8 cellular contexts compared by ENCODE assay signal in the genomic region with DNA sequence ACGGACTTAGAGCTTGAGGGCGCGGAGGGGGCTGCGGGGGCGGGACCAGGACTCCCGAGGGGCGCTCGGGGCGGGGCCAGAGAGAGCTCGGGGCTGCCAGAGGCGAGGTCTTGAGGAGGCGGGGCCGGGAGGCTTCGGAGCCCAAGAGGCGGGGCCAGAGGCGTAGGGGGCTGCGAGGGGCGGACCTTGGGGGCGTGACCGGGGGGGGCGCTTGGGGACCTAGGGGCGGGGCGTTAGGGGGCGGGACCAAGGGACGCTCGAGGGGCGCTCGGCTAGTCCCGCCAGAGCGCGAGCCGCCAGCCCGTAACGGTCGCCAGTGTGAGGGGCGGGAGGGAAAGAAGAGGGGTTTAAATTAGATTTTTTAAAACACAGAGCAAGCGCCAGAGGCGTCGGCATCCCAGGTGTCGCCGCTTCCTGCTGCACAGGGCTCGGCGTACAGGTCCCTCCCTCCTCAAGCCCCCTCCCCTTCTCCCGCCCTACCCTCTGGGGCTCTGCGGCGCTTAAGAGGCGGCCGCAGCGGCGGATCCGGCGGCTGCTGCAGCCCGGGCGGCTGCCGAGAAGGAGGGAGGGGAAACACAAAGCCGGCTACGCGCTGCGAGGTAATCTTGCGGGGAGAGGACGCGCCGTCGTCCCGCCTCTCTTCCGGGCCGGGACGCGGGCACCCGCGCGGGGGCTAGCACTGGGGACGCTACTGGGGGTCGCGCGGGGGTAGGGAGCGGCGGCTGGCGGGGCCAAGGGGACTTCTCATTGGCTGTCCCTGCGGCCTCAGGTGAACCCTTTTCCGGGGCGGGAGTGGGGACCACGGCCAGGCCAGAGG. TPM values are rescaled to one million over a fixed set of nuclear protein-coding genes. Genes with fewer than 3 reads are reported as not detected.
A peak's percentile ranks its signal among the peaks of the same experiment; 100 is the strongest.
DNase-seq lines count a peak whose midpoint lies in the region; ATAC-seq lines count a peak whose summit lies in the region.

TSS of gene ADD3 (plus strand) at position 284 of the 817 bp plus-strand sequence. CDS start 92,670 bp downstream, outside the sequence.

- peak within 1 kb of the TSS in 2 of 3 donors; percentile 92 to 94 for H3K27ac Mint-ChIP-seq in IgD-negative memory B cell
- H3K27ac Mint-ChIP-seq in naive thymus-derived CD4-positive, alpha-beta T cell = peak within 1 kb of the TSS in 7 of 9 donors; percentile 91 to 98 (median 94)
- H3K27ac Mint-ChIP-seq in stimulated activated naive B cell treated with anti-CD40 and anti-IgM and Interleukin-4, amounts not matched to agents 10 μg/mL and 1 μg/mL and 100 μg/mL, for 72 hours = peak within 1 kb of the TSS; percentile 95

- no peaks in the 10 kb centered on the region for H3K9me3 ChIP-seq in naive thymus-derived CD4-positive, alpha-beta T cell (ENCODE audit: control insufficient read depth in 2 of 3, low read length in 3 of 3)

- H3K27me3 ChIP-seq in naive thymus-derived CD4-positive, alpha-beta T cell (ENCODE audit: control insufficient read depth in 2 of 2, insufficient read depth in 2 of 2, low read length in 2 of 2) = no peaks in the 10 kb centered on the region

- peaks cover 39 to 44% (median 44%) of the 10 kb centered on the region in 3 donors for H3K4me1 Mint-ChIP-seq in IgD-negative memory B cell
- H3K4me1 Mint-ChIP-seq in naive thymus-derived CD4-positive, alpha-beta T cell = peaks cover 28 to 54% (median 44%) of the 10 kb centered on the region in 7 donors
- peaks cover 27 to 44% of the 10 kb centered on the region in 2 donors for H3K4me1 Mint-ChIP-seq in stimulated activated naive B cell treated with anti-CD40 and anti-IgM and Interleukin-4, amounts not matched to agents 10 μg/mL and 1 μg/mL and 100 μg/mL, for 72 hours

- H3K36me3 ChIP-seq in naive thymus-derived CD4-positive, alpha-beta T cell (ENCODE audit: control insufficient read depth in 2 of 3, insufficient read depth in 3 of 3, low read length in 3 of 3) = peaks cover 0 to 17% (median 0%) of the 10 kb centered on the region in 3 experiments

- no peak within 1 kb of the TSS for H3K4me3 Mint-ChIP-seq in IgD-negative memory B cell
- peak within 1 kb of the TSS in 2 of 10 donors; percentile 99 to 100 for H3K4me3 Mint-ChIP-seq in naive thymus-derived CD4-positive, alpha-beta T cell
- no peak within 1 kb of the TSS for H3K4me3 Mint-ChIP-seq in stimulated activated naive B cell treated with anti-CD40 and anti-IgM and Interleukin-4, amounts not matched to agents 10 μg/mL and 1 μg/mL and 100 μg/mL, for 72 hours

- CTCF ChIA-PET in naive thymus-derived CD4-positive, alpha-beta T cell (lab: Charles Lee) = interaction anchor here (0.6 to 1.3 kb wide), 5 partner anchors 16 to 977 kb away, joined by 3 to 5 read pairs (median 4); no protein-coding TSS in a partner anchor

- POLR2A ChIA-PET in naive thymus-derived CD4-positive, alpha-beta T cell (lab: Charles Lee) = interaction anchor here (0.7 to 2.7 kb wide), 31 partner anchors 8 to 205 kb away, joined by 3 to 20 read pairs (median 4); partner anchors contain the start of gene MXI1

- ATAC-seq in GM21529 (IDR thresholded peaks at IDR 0.05; ENCODE audit: unreplicated experiment) = peak; percentile 60
- ATAC-seq in naive thymus-derived CD4-positive, alpha-beta T cell = peak; percentile 86
- peak; percentile 71 to 83 for ATAC-seq in stimulated activated naive B cell treated with anti-CD40 and anti-IgM and Interleukin-4, amounts not matched to agents 10 μg/mL and 1 μg/mL and 100 μg/mL, for 72 hours (replicated peaks)

- H3K4me3 ChIP-seq in naive thymus-derived CD4-positive, alpha-beta T cell (ENCODE audit: low read length) = peak within 1 kb of the TSS; percentile 66

- no peaks in the 10 kb centered on the region for H3K27me3 Mint-ChIP-seq in IgD-negative memory B cell
- peaks cover 0 to 6% (median 0%) of the 10 kb centered on the region in 5 donors for H3K27me3 Mint-ChIP-seq in naive thymus-derived CD4-positive, alpha-beta T cell
- no peaks in the 10 kb centered on the region for H3K27me3 Mint-ChIP-seq in stimulated activated naive B cell treated with anti-CD40 and anti-IgM and Interleukin-4, amounts not matched to agents 10 μg/mL and 1 μg/mL and 100 μg/mL, for 72 hours

- no peaks in the 10 kb centered on the region for H3K9me3 Mint-ChIP-seq in IgD-negative memory B cell
- no peaks in the 10 kb centered on the region for H3K9me3 Mint-ChIP-seq in naive thymus-derived CD4-positive, alpha-beta T cell
- no peaks in the 10 kb centered on the region for H3K9me3 Mint-ChIP-seq in stimulated activated naive B cell treated with anti-CD40 and anti-IgM and Interleukin-4, amounts not matched to agents 10 μg/mL and 1 μg/mL and 100 μg/mL, for 72 hours

- DNase-seq in DMS53 (lab: John Stamatoyannopoulos, UW) (peak; percentile 94), RKO (ENCODE audit: low spot score) (peak; percentile 76), fibroblast of gingiva (ENCODE audit: low read depth) (peak; percentile 93)
- DNase-seq in activated T-helper 1 cell treated with anti-CD3 and anti-CD28 coated beads, Interleukin-2, amount 50 U/mL, for 16 hours (ENCODE audit: low read depth in 1 of 2, low spot score in 1 of 2) = peak; percentile 82 to 85
- peak; percentile 82 to 93 (median 90) for DNase-seq in naive thymus-derived CD4-positive, alpha-beta T cell
- DNase-seq in stimulated activated naive B cell treated with anti-CD40 and anti-IgM and Interleukin-4, amounts not matched to agents 10 μg/mL and 1 μg/mL and 100 μg/mL, for 72 hours = peak; percentile 86

- H3K36me3 Mint-ChIP-seq in IgD-negative memory B cell = no peaks in the 10 kb centered on the region
- peaks cover 0 to 4% (median 0%) of the 10 kb centered on the region in 5 donors for H3K36me3 Mint-ChIP-seq in naive thymus-derived CD4-positive, alpha-beta T cell
- H3K36me3 Mint-ChIP-seq in stimulated activated naive B cell treated with anti-CD40 and anti-IgM and Interleukin-4, amounts not matched to agents 10 μg/mL and 1 μg/mL and 100 μg/mL, for 72 hours = no peaks in the 10 kb centered on the region

- intact Hi-C loops in naive thymus-derived CD4-positive, alpha-beta T cell (cut with micrococcal nuclease) = loop anchor here (1.0 to 10.0 kb wide), 18 partner anchors 8 to 911 kb away; partner anchors contain the start of genes BBIP1 (in 2 of the 2), SHOC2 (in 2 of the 2), SMC3 (in 2 of the 2) and SMNDC1 (in 2 of the 2)

- peaks cover 33 to 36% of the 10 kb centered on the region in 2 donors for H3K4me1 ChIP-seq in naive thymus-derived CD4-positive, alpha-beta T cell (ENCODE audit: control insufficient read depth in 2 of 2, insufficient read depth in 2 of 2, low read length in 2 of 2)

- peak within 1 kb of the TSS; percentile 88 for H3K27ac ChIP-seq in naive thymus-derived CD4-positive, alpha-beta T cell (ENCODE audit: low read depth, low read length)

RNA-seq across cellular contexts. Expression of gene ADD3, which starts in this region (rescaled TPM):
- 344 TPM for polyA plus RNA-seq in IgD-negative memory B cell
- 100 to 1,000 TPM; 281 to 463 (median 342) TPM for total RNA-seq in naive thymus-derived CD4-positive, alpha-beta T cell
- polyA plus RNA-seq in naive thymus-derived CD4-positive, alpha-beta T cell = 100 to 1,000 TPM; 502 to 535 TPM

Comparison
In these comparisons a context has a peak if more than half of its experiments do, and no peak if none do; other contexts are left out.
1. Peak in every context shown above with its lines: DNase-seq, ATAC-seq, H3K4me3 ChIP-seq and H3K27ac ChIP-seq.